9 cellular contexts compared by ENCODE assay signal in the genomic region with DNA sequence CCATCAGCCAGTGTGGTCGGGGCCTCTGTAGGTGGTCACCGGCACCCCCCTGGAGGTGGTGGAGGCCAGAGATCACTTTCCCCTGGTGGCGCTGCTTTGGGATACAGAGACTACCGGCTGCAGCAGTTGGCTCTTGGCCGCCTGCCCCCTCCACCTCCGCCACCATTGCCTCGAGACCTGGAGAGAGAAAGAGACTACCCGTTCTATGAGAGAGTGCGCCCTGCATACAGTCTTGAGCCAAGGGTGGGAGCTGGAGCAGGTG. TPM values are rescaled to one million over a fixed set of nuclear protein-coding genes. Genes with fewer than 3 reads are reported as not detected.
A peak's percentile ranks its signal among the peaks of the same experiment; 100 is the strongest.
DNase-seq lines count a peak whose midpoint lies in the region; ATAC-seq, FAIRE-seq and TF ChIP-seq lines count a peak whose summit lies in the region.
"Had no signal": no experiment of that assay in that cellular context is flagged by ENCODE, and none has a peak within 500 bp of the region (broad histone marks: within the 10 kb centered on the region; RNA-seq: fewer than 3 reads in every experiment).

No MANE protein-coding gene starts in this region.

- H3K36me3 ChIP-seq in ascending aorta (peaks cover 6 to 19% of the 10 kb centered on the region in 2 donors), kidney (ENCODE audit: control insufficient read depth in 1 of 2, insufficient read depth in 2 of 2, low read length in 2 of 2) (peaks cover 7 to 15% of the 10 kb centered on the region in 2 donors), tibial nerve (peaks cover 0 to 21% (median 0%) of the 10 kb centered on the region in 3 donors)

- no peak for TF ChIP-seq EP300 in tibial nerve (IDR thresholded peaks at IDR 0.05)

- no peaks in the 10 kb centered on the region for H3K9me3 Mint-ChIP-seq in activated CD8-positive, alpha-beta T cell treated with anti-CD3 and anti-CD28 coated beads, Interleukin-2, amount 10 ng/mL, durations not matched to agents 7 days and 5 days (ENCODE audit: insufficient read depth)
- no peaks in the 10 kb centered on the region for H3K9me3 Mint-ChIP-seq in activated CD8-positive, alpha-beta T cell treated with anti-CD3 and anti-CD28 coated beads for 36 hours
- H3K9me3 Mint-ChIP-seq in natural killer cell: no peaks in the 10 kb centered on the region

- WGBS in tibial nerve, 2 donors: 4 to 13% methylated on average over 6 to 9 of the region's 9 CpGs

- no peaks in the 10 kb centered on the region for H3K9me3 ChIP-seq in ascending aorta
- H3K9me3 ChIP-seq in kidney (ENCODE audit: control insufficient read depth in 1 of 2, low read length in 2 of 2): no peaks in the 10 kb centered on the region
- no peaks in the 10 kb centered on the region for H3K9me3 ChIP-seq in tibial nerve

- POLR2A ChIA-PET in activated CD8-positive, alpha-beta T cell treated with anti-CD3 and anti-CD28 coated beads, Interleukin-2, amount 10 ng/mL, durations not matched to agents 7 days and 5 days (lab: Charles Lee): interaction anchor here (0.9 to 4.1 kb wide), 11 partner anchors 9 to 539 kb away, joined by 3 to 69 read pairs (median 7); a partner anchor contains a TSS
- POLR2A ChIA-PET in activated CD8-positive, alpha-beta T cell treated with anti-CD3 and anti-CD28 coated beads for 36 hours (lab: Charles Lee): interaction anchor here (0.6 to 5.0 kb wide), 12 partner anchors 9 to 1240 kb away, joined by 3 to 64 read pairs (median 6); a partner anchor contains a TSS

- no peak overlapping the region for H3K27ac Mint-ChIP-seq in activated CD8-positive, alpha-beta T cell treated with anti-CD3 and anti-CD28 coated beads, Interleukin-2, amount 10 ng/mL, durations not matched to agents 7 days and 5 days
- no peak overlapping the region for H3K27ac Mint-ChIP-seq in activated CD8-positive, alpha-beta T cell treated with anti-CD3 and anti-CD28 coated beads for 36 hours
- H3K27ac Mint-ChIP-seq in natural killer cell: no peak overlapping the region

- H3K4me1 Mint-ChIP-seq in activated CD8-positive, alpha-beta T cell treated with anti-CD3 and anti-CD28 coated beads, Interleukin-2, amount 10 ng/mL, durations not matched to agents 7 days and 5 days (ENCODE audit: low read depth): peaks cover 61% of the 10 kb centered on the region
- H3K4me1 Mint-ChIP-seq in activated CD8-positive, alpha-beta T cell treated with anti-CD3 and anti-CD28 coated beads for 36 hours (ENCODE audit: low read depth): peaks cover 57% of the 10 kb centered on the region
- peaks cover 58 to 61% of the 10 kb centered on the region in 2 donors for H3K4me1 Mint-ChIP-seq in natural killer cell

- no peak for ATAC-seq in activated CD8-positive, alpha-beta T cell treated with anti-CD3 and anti-CD28 coated beads, Interleukin-2, amount 10 ng/mL, durations not matched to agents 7 days and 5 days
- no peak for ATAC-seq in activated CD8-positive, alpha-beta T cell treated with anti-CD3 and anti-CD28 coated beads for 36 hours
- no peak for ATAC-seq in natural killer cell
- ATAC-seq in GM21381 (IDR thresholded peaks at IDR 0.05; ENCODE audit: unreplicated experiment): no peak
- ATAC-seq in GM19324 (IDR thresholded peaks at IDR 0.05; ENCODE audit: low FRiP score, unreplicated experiment): no peak

- H3K36me3 Mint-ChIP-seq in activated CD8-positive, alpha-beta T cell treated with anti-CD3 and anti-CD28 coated beads, Interleukin-2, amount 10 ng/mL, durations not matched to agents 7 days and 5 days (ENCODE audit: low read depth): peaks cover 51% of the 10 kb centered on the region
- peaks cover 48% of the 10 kb centered on the region for H3K36me3 Mint-ChIP-seq in activated CD8-positive, alpha-beta T cell treated with anti-CD3 and anti-CD28 coated beads for 36 hours (ENCODE audit: low read depth)
- H3K36me3 Mint-ChIP-seq in natural killer cell: no peaks in the 10 kb centered on the region

- H3K4me3 Mint-ChIP-seq in activated CD8-positive, alpha-beta T cell treated with anti-CD3 and anti-CD28 coated beads, Interleukin-2, amount 10 ng/mL, durations not matched to agents 7 days and 5 days: no peak overlapping the region
- no peak overlapping the region for H3K4me3 Mint-ChIP-seq in activated CD8-positive, alpha-beta T cell treated with anti-CD3 and anti-CD28 coated beads for 36 hours
- H3K4me3 Mint-ChIP-seq in natural killer cell: no peak overlapping the region

- H3K4me3 ChIP-seq in ascending aorta: peak overlapping the region; percentile 81 to 96
- H3K4me3 ChIP-seq in kidney (ENCODE audit: low read length in 2 of 2): peak overlapping the region; percentile 84 to 92
- H3K4me3 ChIP-seq in tibial nerve: peak overlapping the region; percentile 77 to 97 (median 90)

- H3K27me3 ChIP-seq in ascending aorta (no peaks in the 10 kb centered on the region), tibial nerve (no peaks in the 10 kb centered on the region)

- TF ChIP-seq POLR2A in tibial nerve (IDR thresholded peaks at IDR 0.05): no peak

- no peaks in the 10 kb centered on the region for H3K27me3 Mint-ChIP-seq in activated CD8-positive, alpha-beta T cell treated with anti-CD3 and anti-CD28 coated beads, Interleukin-2, amount 10 ng/mL, durations not matched to agents 7 days and 5 days (ENCODE audit: low read depth)
- no peaks in the 10 kb centered on the region for H3K27me3 Mint-ChIP-seq in activated CD8-positive, alpha-beta T cell treated with anti-CD3 and anti-CD28 coated beads for 36 hours
- H3K27me3 Mint-ChIP-seq in natural killer cell (ENCODE audit: low read depth in 2 of 2): no peaks in the 10 kb centered on the region

- H3K27ac ChIP-seq in ascending aorta (peak overlapping the region; percentile 83 to 94), kidney (ENCODE audit: low read depth in 2 of 2, low read length in 2 of 2) (peak overlapping the region; percentile 92 to 94), tibial nerve (peak overlapping the region; percentile 88 to 99 (median 94))

- CTCF ChIA-PET in activated CD8-positive, alpha-beta T cell treated with anti-CD3 and anti-CD28 coated beads, Interleukin-2, amount 10 ng/mL, durations not matched to agents 7 days and 5 days (lab: Charles Lee): interaction anchor here (1.0 to 5.2 kb wide), 3 partner anchors 10 to 143 kb away, joined by 4 to 87 read pairs (median 28); a partner anchor contains a TSS
- CTCF ChIA-PET in activated CD8-positive, alpha-beta T cell treated with anti-CD3 and anti-CD28 coated beads for 36 hours (lab: Charles Lee): interaction anchor here (0.6 to 12.3 kb wide), 6 partner anchors 9 to 305 kb away, joined by 3 to 153 read pairs (median 12); a partner anchor contains a TSS

- FAIRE-seq in kidney (lab: Jason Lieb, UNC): no peak

- TF ChIP-seq CTCF in activated CD8-positive, alpha-beta T cell treated with anti-CD3 and anti-CD28 coated beads for 36 hours (IDR thresholded peaks at IDR 0.05): no peak
- no peak for TF ChIP-seq CTCF in ascending aorta (IDR thresholded peaks at IDR 0.05)
- no peak for TF ChIP-seq CTCF in kidney (IDR thresholded peaks at IDR 0.05; ENCODE audit: borderline replicate concordance, extremely low read depth, insufficient read depth)
- no peak for TF ChIP-seq CTCF in tibial nerve (IDR thresholded peaks at IDR 0.05)
- no peak for TF ChIP-seq CTCF in natural killer cell (IDR thresholded peaks at IDR 0.05)

- peak; percentile 33 for DNase-seq in activated CD8-positive, alpha-beta T cell treated with anti-CD3 and anti-CD28 coated beads, Interleukin-2, amount 10 ng/mL, durations not matched to agents 7 days and 5 days
- no peak for DNase-seq in activated CD8-positive, alpha-beta T cell treated with anti-CD3 and anti-CD28 coated beads for 36 hours
- peak in 1 of 2 donors; percentile 65 for DNase-seq in ascending aorta (ENCODE audit: low spot score in 2 of 2)
- DNase-seq in kidney: no peak
- no peak for DNase-seq in tibial nerve (ENCODE audit: low spot score in 2 of 2)
- no peak for DNase-seq in natural killer cell
- DNase-seq: cortex of kidney had no signal

- peak overlapping the region in 1 of 2 donors; percentile 89 for H3K9ac ChIP-seq in kidney (ENCODE audit: low read length in 2 of 2)

- H3K4me1 ChIP-seq in ascending aorta: peaks cover 19 to 33% of the 10 kb centered on the region in 2 donors
- H3K4me1 ChIP-seq in kidney (ENCODE audit: control insufficient read depth in 1 of 2, insufficient read depth in 1 of 2, low read depth in 1 of 2, low read length in 2 of 2): peaks cover 13 to 28% of the 10 kb centered on the region in 2 donors
- peaks cover 0 to 63% (median 44%) of the 10 kb centered on the region in 4 donors for H3K4me1 ChIP-seq in tibial nerve

- intact Hi-C loops in activated CD8-positive, alpha-beta T cell treated with anti-CD3 and anti-CD28 coated beads for 36 hours (cut with micrococcal nuclease): no loop called here
- intact Hi-C loops in ascending aorta (cut with DNase I): no loop called here
- intact Hi-C loops in kidney (cut with DNase I): no loop called here
- intact Hi-C loops in natural killer cell (cut with micrococcal nuclease): no loop called here

RNA-seq across cellular contexts. Expression of a gene that starts 1.0 kb away (rescaled TPM):
- total RNA-seq in activated CD8-positive, alpha-beta T cell treated with anti-CD3 and anti-CD28 coated beads, Interleukin-2, amount 10 ng/mL, durations not matched to agents 7 days and 5 days: 10 to 100 TPM; 72.0 to 75.5 TPM
- 10 to 100 TPM; 70.8 to 72.5 TPM for total RNA-seq in activated CD8-positive, alpha-beta T cell treated with anti-CD3 and anti-CD28 coated beads for 36 hours
- total RNA-seq in ascending aorta (13.6 TPM), kidney (27.8 TPM), tibial nerve (10 to 100 TPM; 40.9 to 49.0 (median 45.3) TPM), natural killer cell (100 to 1,000 TPM in 1 of 3 donors, 10 to 100 TPM in 2; 81.8 to 109 (median 87.0) TPM)
- polyA plus RNA-seq in kidney (ENCODE audit: insufficient read depth, low read depth, low replicate concordance): 2.2 TPM

RNA-seq across cellular contexts. Expression of a gene that starts 50.7 kb away (rescaled TPM):
- under 1 TPM; 0.23 to 0.26 TPM for total RNA-seq in activated CD8-positive, alpha-beta T cell treated with anti-CD3 and anti-CD28 coated beads, Interleukin-2, amount 10 ng/mL, durations not matched to agents 7 days and 5 days
- total RNA-seq in activated CD8-positive, alpha-beta T cell treated with anti-CD3 and anti-CD28 coated beads for 36 hours: under 1 TPM; 0.27 to 0.51 TPM
- 5.6 TPM for total RNA-seq in ascending aorta
- total RNA-seq in kidney: 53.1 TPM
- polyA plus RNA-seq in kidney (ENCODE audit: insufficient read depth, low read depth, low replicate concordance): 51.8 TPM
- 10 to 100 TPM in 3 of 4 donors, 1 to 10 TPM in 1; 8.0 to 16.6 (median 15.1) TPM for total RNA-seq in tibial nerve
- under 1 TPM; 0.30 to 0.40 (median 0.34) TPM for total RNA-seq in natural killer cell
